In genomic region chr17:79084291-79085153, GRCh38 we compare ENCODE assay signal across 23 cellular contexts. TPM values are rescaled to one million over a fixed set of nuclear protein-coding genes. Genes with fewer than 3 reads are reported as not detected.
A peak's percentile ranks its signal among the peaks of the same experiment; 100 is the strongest.
DNase-seq lines count a peak whose midpoint lies in the region; ATAC-seq, FAIRE-seq and TF ChIP-seq lines count a peak whose summit lies in the region.
"Had no signal": no experiment of that assay in that cellular context is flagged by ENCODE, and none has a peak within 500 bp of the region (broad histone marks: within the 10 kb centered on the region; RNA-seq: fewer than 3 reads in every experiment).

No MANE protein-coding gene starts in this region.

- H3K27ac ChIP-seq in K562 (ENCODE audit: extremely low read depth, low read depth, low read length) (no peak overlapping the region), HepG2 (ENCODE audit: extremely low read length, insufficient read depth, low read length) (no peak overlapping the region), spleen (no peak overlapping the region)
- H3K27ac ChIP-seq: C4-2B, GM23248, KMS-11, SK-N-MC had no signal

- H3K27me3 ChIP-seq in K562 (ENCODE audit: control insufficient read depth in 2 of 2, insufficient read depth in 2 of 2, low read length in 2 of 2) (no peaks in the 10 kb centered on the region), HepG2 (ENCODE audit: control insufficient read depth in 1 of 2, insufficient read depth in 2 of 2, low read length in 2 of 2) (no peaks in the 10 kb centered on the region), spleen (replicated peaks in 1 of 7) (no peaks in the 10 kb centered on the region)

- H3K9ac ChIP-seq in K562 (ENCODE audit: insufficient read depth in 1 of 2, low read depth in 2 of 2, low read length in 2 of 2) (no peak overlapping the region), HepG2 (ENCODE audit: insufficient read depth, low read depth, low read length) (no peak overlapping the region)
- H3K9ac ChIP-seq: GM23248, KMS-11 had no signal

- peaks cover 7% of the 10 kb centered on the region for H3K9me1 ChIP-seq in K562 (ENCODE audit: control insufficient read depth, insufficient read depth, low read length)

- in situ Hi-C loops in K562 (cut with MboI): no loop called here
- in situ Hi-C loops in HepG2 (cut with HindIII; ENCODE audit: extremely low pct_ligation_motif_present, low pct_unique_long_range_greater_than_20kb): loop anchor here (5.0 kb wide), 2 partner anchors 37 to 303 kb away; no protein-coding TSS in a partner anchor

- no peak overlapping the region for H3K4me2 ChIP-seq in K562 (ENCODE audit: insufficient read depth, low read length)
- H3K4me2 ChIP-seq in HepG2 (ENCODE audit: low read depth, low read length): no peak overlapping the region
- H3K4me2 ChIP-seq: KMS-11 had no signal

- CTCF ChIA-PET in K562 (lab: Yijun Ruan, JAX; ENCODE audit: low intra/inter-chr PET ratio): interaction anchor here (1.1 kb wide), 1 partner anchor 20 kb away, joined by 3 read pairs; no protein-coding TSS in a partner anchor
- CTCF ChIA-PET in HepG2 (lab: Yijun Ruan, JAX; ENCODE audit: low intra/inter-chr PET ratio, low total read pairs): no interaction called here

- TF ChIP-seq POLR2A in K562 (conservative IDR thresholded peaks at IDR 0.05) (no peak), HepG2 (IDR thresholded peaks at IDR 0.05; ENCODE audit: insufficient read depth in 1 of 2, low read depth in 2 of 2, low read length in 2 of 2) (no peak), spleen (IDR thresholded peaks at IDR 0.05) (no peak), GM18505 (IDR thresholded peaks at IDR 0.05; ENCODE audit: borderline replicate concordance, extremely low read depth, insufficient read depth, insufficient read length) (no peak)

- H3K79me2 ChIP-seq in K562 (ENCODE audit: control insufficient read depth, insufficient read depth, low read length) (no peaks in the 10 kb centered on the region), HepG2 (ENCODE audit: insufficient read depth, low read length) (no peaks in the 10 kb centered on the region)

- WGBS in K562 (ENCODE audit: insufficient coverage, low coverage, missing lambda C conversion rate): 92% methylated on average over 27 of the region's 31 CpGs
- WGBS in HepG2 (ENCODE audit: low lambda C conversion rate): 97% methylated on average over 23 of the region's 31 CpGs
- WGBS in spleen, 5 donors: 90 to 94% (median 91%) methylated on average over 31 of the region's 31 CpGs

- H4K20me1 ChIP-seq in K562 (replicated peaks; ENCODE audit: control insufficient read depth, insufficient read depth, low read length): peaks cover 25% of the 10 kb centered on the region
- H4K20me1 ChIP-seq in HepG2 (ENCODE audit: insufficient read depth, low read length): peaks cover 11% of the 10 kb centered on the region; the same call in 1 of the 2 replicates

- TF ChIP-seq EP300 in K562 (IDR thresholded peaks at IDR 0.05; ENCODE audit: low read length) (no peak), HepG2 (IDR thresholded peaks at IDR 0.05; ENCODE audit: low read depth in 2 of 2, low read length in 2 of 2) (no peak), HepG2 (CRISPR knock-in tag; IDR thresholded peaks at IDR 0.05; ENCODE audit: borderline replicate concordance) (no peak)

- H3K4me1 ChIP-seq in K562 (replicated peaks in 1 of 2; ENCODE audit: control insufficient read depth in 2 of 2, insufficient read depth in 2 of 2, low read length in 2 of 2) (peaks cover 0 to 30% of the 10 kb centered on the region in 2 experiments; a peak in 2 of 5 replicates), HepG2 (ENCODE audit: insufficient read depth, low read length) (no peaks in the 10 kb centered on the region), spleen (peaks cover 0 to 34% (median 9%) of the 10 kb centered on the region in 6 donors)

- H3K36me3 ChIP-seq in K562 (ENCODE audit: control insufficient read depth, insufficient read depth, low read length) (peaks cover 65% of the 10 kb centered on the region; the same call in 1 of the 3 replicates), HepG2 (replicated peaks in 1 of 2; ENCODE audit: control insufficient read depth in 1 of 2, insufficient read depth in 2 of 2, low read length in 2 of 2) (peaks cover 19 to 32% of the 10 kb centered on the region in 2 experiments; a peak in 4 of 5 replicates), spleen (peaks cover 0 to 97% (median 76%) of the 10 kb centered on the region in 6 donors)

- DNase-seq in left ventricle myocardium superior: peak; percentile 18
- DNase-seq in cardiac septum (ENCODE audit: low spot score): no peak
- no peak for DNase-seq in K562 (ENCODE audit: extremely low read depth in 1 of 4, low spot score in 3 of 4)
- DNase-seq in HepG2 (ENCODE audit: low spot score): no peak
- peak; percentile 67 for DNase-seq in spleen
- DNase-seq: CD8-positive, alpha-beta memory T cell; DMS79 treated with DMSO at 0.1 percent for 48 hours; GM23248; H9; NCI-H1048; NCI-H1694; NCI-H2029 treated with DMSO at 0.1 percent for 48 hours; NCI-H446 treated with DMSO at 0.1 percent for 48 hours; NCI-H526; RPMI8226; SHP77 treated with DMSO at 0.1 percent for 48 hours had no signal

- no peak overlapping the region for H2AFZ ChIP-seq in K562 (ENCODE audit: low read depth, low read length)
- no peak overlapping the region for H2AFZ ChIP-seq in HepG2 (ENCODE audit: low read length)
- H2AFZ ChIP-seq: GM23248 had no signal

- intact Hi-C loops in left ventricle myocardium superior (cut with micrococcal nuclease): no loop called here
- intact Hi-C loops in cardiac septum (cut with DNase I): no loop called here
- intact Hi-C loops in K562 (cut with micrococcal nuclease): loop anchor here (5.0 kb wide), 1 partner anchor 37 kb away; no protein-coding TSS in a partner anchor
- intact Hi-C loops in HepG2 (cut with micrococcal nuclease; ENCODE audit: unreplicated experiment): no loop called here
- intact Hi-C loops in spleen (cut with DNase I; ENCODE audit: low total_unique reads): no loop called here

- POLR2A ChIA-PET in K562 (lab: Yijun Ruan, JAX) (interaction anchor here (0.6 to 3.0 kb wide), 8 partner anchors 8 to 762 kb away, joined by 3 to 9 read pairs (median 3); partner anchors contain the start of gene ENGASE), HepG2 (lab: Yijun Ruan, JAX) (interaction anchor here (1.0 to 1.2 kb wide), 2 partner anchors 10 to 57 kb away, joined by 3 to 4 read pairs; partner anchors contain the start of gene ENGASE)

- BruUV-seq in K562 (replicated peaks; lab: Mats Ljungman, UMichigan): no TSS peak
- no TSS peak for BruUV-seq in HepG2 (replicated peaks; lab: Mats Ljungman, UMichigan)

- no peak for TF ChIP-seq RAD21 in K562 (CRISPR knock-in tag; conservative IDR thresholded peaks at IDR 0.05 in 1 of 2, IDR thresholded peaks at IDR 0.05 in 1 of 2)
- TF ChIP-seq RAD21 in HepG2 (CRISPR knock-in tag; IDR thresholded peaks at IDR 0.05): no peak

- H3K9me3 ChIP-seq in K562 (replicated peaks; ENCODE audit: control insufficient read depth, insufficient read depth, low read depth, low read length) (no peaks in the 10 kb centered on the region), HepG2 (ENCODE audit: low read length) (no peaks in the 10 kb centered on the region), spleen (no peaks in the 10 kb centered on the region)

- TF ChIP-seq CTCF in K562 (IDR thresholded peaks at IDR 0.05 in 2 of 3, conservative IDR thresholded peaks at IDR 0.05 in 1 of 3; ENCODE audit: insufficient read depth in 2 of 3, low read depth in 1 of 3, low read length in 3 of 3) (no peak), HepG2 (CRISPR knock-in tag; IDR thresholded peaks at IDR 0.05) (no peak), spleen (IDR thresholded peaks at IDR 0.05 in 8 of 11, conservative IDR thresholded peaks at IDR 0.05 in 3 of 11) (no peak)

- FAIRE-seq in K562 (lab: Jason Lieb, UNC): no peak
- no peak for FAIRE-seq in HepG2 (lab: Jason Lieb, UNC)
- FAIRE-seq: GM18507 had no signal

- no peak for ATAC-seq in left ventricle myocardium superior
- ATAC-seq in K562: no peak
- no peak for ATAC-seq in HepG2
- no peak for ATAC-seq in GM21723 (IDR thresholded peaks at IDR 0.05; ENCODE audit: unreplicated experiment)
- ATAC-seq in GM18505 (IDR thresholded peaks at IDR 0.05; ENCODE audit: unreplicated experiment): no peak
- ATAC-seq in GM19455 (IDR thresholded peaks at IDR 0.05; ENCODE audit: unreplicated experiment): no peak

- H3K4me3 ChIP-seq in K562 (no peak overlapping the region), HepG2 (replicated peaks in 1 of 3; ENCODE audit: insufficient read depth in 1 of 3, low read depth in 2 of 3, low read length in 3 of 3) (no peak overlapping the region), spleen (no peak overlapping the region)
- H3K4me3 ChIP-seq: GM23248, SK-N-MC had no signal

RNA-seq across cellular contexts. Expression of gene ENGASE, which starts 9.9 kb away (rescaled TPM):
- total RNA-seq in left ventricle myocardium superior (32.8 TPM), cardiac septum (39.4 TPM), K562 (2014; rRNA removed) (14.0 and 17.2 TPM in 2 replicates), K562 (2014; rRNA removed; fragmentation: Illumina TruSeq; extraction: Trizol) (6.5 and 9.1 TPM in 2 replicates), K562 (2015; rRNA removed; fragmentation: Illumina TruSeq; extraction: Trizol) (11.2 and 13.6 TPM in 2 replicates), K562 (2021) (32.3 and 45.5 TPM in 2 replicates), HepG2 (2016; rRNA removed; fragmentation: Illumina TruSeq; extraction: Trizol) (2.8 and 10.6 TPM in 2 replicates), spleen (100 to 1,000 TPM in 3 of 7 donors, 10 to 100 TPM in 4; 54.7 to 148 (median 99.4) TPM)
- total RNA-seq in K562 (2011; cell fraction: chromatin; rRNA removed; ENCODE audit: low replicate concordance): 111 and 287 TPM in 2 replicates
- 149 and 158 TPM in 2 replicates for total RNA-seq in K562 (2011; cell fraction: nucleolus; rRNA removed)
- total RNA-seq in K562 (2011; cell fraction: nucleoplasm; rRNA removed): 121 and 125 TPM in 2 replicates
- polyA plus RNA-seq in K562 (2011; rRNA removed) (16.4 and 22.8 TPM in 2 replicates), K562 (2014; fragmentation: Illumina TruSeq; extraction: Trizol) (13.9 and 15.2 TPM in 2 replicates), K562 (2014; fragmentation: Nextera tagmentation; extraction: Ambion mirVana) (under 1 TPM; 0.06 to 0.14 TPM), K562 (2014; rRNA removed) (36.5 and 42.5 TPM in 2 replicates), HepG2 (2011; rRNA removed) (18.1 and 30.3 TPM in 2 replicates), spleen (100 to 1,000 TPM in 1 of 3 donors, 10 to 100 TPM in 2; 25.0 to 101 (median 43.6) TPM)
- polyA plus RNA-seq in K562 (2011; cell fraction: cytosol; rRNA removed): 7.9 and 11.1 TPM in 2 replicates
- polyA plus RNA-seq in K562 (2011; cell fraction: nucleus; rRNA removed): 246 and 319 TPM in 2 replicates
- polyA plus RNA-seq in K562 (2012): 25.6 and 37.4 TPM in 2 replicates
- polyA minus RNA-seq in K562 (2011; rRNA and poly(A)+ RNA removed): 6.3 and 9.9 TPM in 2 replicates
- polyA minus RNA-seq in K562 (2011; cell fraction: cytosol; rRNA and poly(A)+ RNA removed): 5.7 and 13.2 TPM in 2 replicates
- 49.8 and 50.9 TPM in 2 replicates for polyA minus RNA-seq in K562 (2011; cell fraction: nucleus; rRNA and poly(A)+ RNA removed)
- 10.9 and 11.3 TPM in 2 replicates for total RNA-seq in HepG2 (2016; cell fraction: cytosol; rRNA removed; fragmentation: Illumina TruSeq; extraction: Trizol; ENCODE audit: low read depth)
- 2.1 and 11.0 TPM in 2 replicates for total RNA-seq in HepG2 (2016; cell fraction: insoluble cytoplasmic fraction; rRNA removed; fragmentation: Illumina TruSeq; extraction: Trizol)
- 4.0 and 4.4 TPM in 2 replicates for total RNA-seq in HepG2 (2016; cell fraction: membrane; rRNA removed; fragmentation: Illumina TruSeq; extraction: Trizol)
- total RNA-seq in HepG2 (2016; cell fraction: nucleus; rRNA removed; fragmentation: Illumina TruSeq; extraction: Trizol): 17.7 and 21.9 TPM in 2 replicates
- polyA plus RNA-seq in HepG2 (2011; cell fraction: cytosol; rRNA removed): 4.4 and 5.4 TPM in 2 replicates
- 327 and 364 TPM in 2 replicates for polyA plus RNA-seq in HepG2 (2011; cell fraction: nucleus; rRNA removed)
- polyA plus RNA-seq in HepG2 (2012): 25.6 and 35.5 TPM in 2 replicates
- polyA plus RNA-seq in HepG2 (2016; cell fraction: cytosol; fragmentation: Illumina TruSeq; extraction: Trizol; ENCODE audit: low read depth): 0.50 and 0.71 TPM in 2 replicates
- 3.3 and 4.0 TPM in 2 replicates for polyA plus RNA-seq in HepG2 (2016; cell fraction: insoluble cytoplasmic fraction; fragmentation: Illumina TruSeq; extraction: Trizol; ENCODE audit: low read depth)
- 1.3 and 1.4 TPM in 2 replicates for polyA plus RNA-seq in HepG2 (2016; cell fraction: membrane; fragmentation: Illumina TruSeq; extraction: Trizol; ENCODE audit: low read depth)
- polyA plus RNA-seq in HepG2 (2016; cell fraction: nucleus; fragmentation: Illumina TruSeq; extraction: Trizol; ENCODE audit: insufficient read depth, low read depth): 64.3 and 73.5 TPM in 2 replicates
- 27.1 and 30.9 TPM in 2 replicates for polyA minus RNA-seq in HepG2 (2011; rRNA and poly(A)+ RNA removed; ENCODE audit: low replicate concordance)
- polyA minus RNA-seq in HepG2 (2011; cell fraction: cytosol; rRNA and poly(A)+ RNA removed): 4.3 and 5.1 TPM in 2 replicates
- polyA minus RNA-seq in HepG2 (2011; cell fraction: nucleus; rRNA and poly(A)+ RNA removed): 56.1 and 79.6 TPM in 2 replicates

Comparison
In these comparisons a context has a peak if more than half of its experiments do, and no peak if none do; other contexts are left out.
1. DNase-seq: peak in left ventricle myocardium superior (single experiment) and spleen (single experiment); none in cardiac septum (single experiment), K562 (0 of 4) and HepG2 (single experiment).